Comparison of ENCODE assay signal across 33 cellular contexts in genomic region chr11:13836666-13837065, GRCh38.
"Had no signal": no experiment of that assay in that cellular context is flagged by ENCODE, and none has a peak within 500 bp of the region (broad histone marks: within the 10 kb centered on the region; RNA-seq: fewer than 3 reads in every experiment).

No MANE protein-coding gene starts in this region.

- H3K27me3 ChIP-seq: adrenal gland, breast epithelium, cardiac muscle cell, colonic mucosa, esophagus squamous epithelium, gastroesophageal sphincter, hepatocyte had no signal

- H3K79me2 ChIP-seq: hepatocyte had no signal

- H3K27ac ChIP-seq: adrenal gland, breast epithelium, cardiac muscle cell, colonic mucosa, epithelial cell of prostate, esophagus squamous epithelium, gastroesophageal sphincter, heart right ventricle, hepatocyte had no signal

- H3K36me3 ChIP-seq: adrenal gland, breast epithelium, cardiac muscle cell, colonic mucosa, esophagus squamous epithelium, gastroesophageal sphincter, heart right ventricle had no signal

- ATAC-seq: activated CD8-positive, alpha-beta memory T cell treated with anti-CD3 and anti-CD28 coated beads, Interleukin-2, amount 10 ng/mL, durations not matched to agents 7 days and 5 days; activated CD8-positive, alpha-beta T cell treated with anti-CD3 and anti-CD28 coated beads, Interleukin-2, amount 10 ng/mL, durations not matched to agents 7 days and 5 days; gastroesophageal sphincter; heart right ventricle had no signal

- H3K9me3 Mint-ChIP-seq: activated CD4-positive, alpha-beta memory T cell treated with anti-CD3 and anti-CD28 coated beads for 36 hours; activated T-cell treated with anti-CD3 and anti-CD28 coated beads, Interleukin-2, amount 50 U/mL, for 24 hours had no signal

- DNase-seq: activated CD4-positive, alpha-beta memory T cell treated with anti-CD3 and anti-CD28 coated beads for 36 hours; activated CD4-positive, alpha-beta T cell treated with anti-CD3 and anti-CD28 coated beads, Interleukin-2, amount 10 ng/mL, durations not matched to agents 24 days and 14 days; activated CD4-positive, CD25-positive, alpha-beta regulatory T cell; activated CD4-positive, CD25-positive, alpha-beta regulatory T cell treated with anti-CD3 and anti-CD28 coated beads, Interleukin-2, amount 50 U/mL, for 72 hours; activated CD8-positive, alpha-beta memory T cell treated with anti-CD3 and anti-CD28 coated beads, Interleukin-2, amount 10 ng/mL, durations not matched to agents 7 days and 5 days; activated CD8-positive, alpha-beta memory T cell treated with anti-CD3 and anti-CD28 coated beads, Interleukin-2, amount 50 U/mL, for 4 hours; activated CD8-positive, alpha-beta T cell treated with anti-CD3 and anti-CD28 coated beads, Interleukin-2, amount 10 ng/mL, durations not matched to agents 7 days and 5 days; activated gamma-delta T cell; activated naive CD4-positive, alpha-beta T cell; activated naive CD4-positive, alpha-beta T cell treated with anti-CD3 and anti-CD28 coated beads, Interleukin-2, amount 10 ng/mL, durations not matched to agents 7 days and 5 days; activated T-cell treated with anti-CD3 and anti-CD28 coated beads, Interleukin-2, amount 50 U/mL, for 24 hours; activated T-cell treated with anti-CD3 and anti-CD28 coated beads, Interleukin-2, amount 50 U/mL, for 72 hours; adrenal gland; amygdala; aorta; central memory CD4-positive, alpha-beta T cell; cerebellar nuclear complex; colonic mucosa; effector CD8-positive, alpha-beta T cell; esophagus squamous epithelium; foreskin melanocyte; heart right ventricle; T-helper 2 cell had no signal

- H3K36me3 Mint-ChIP-seq: activated CD4-positive, alpha-beta memory T cell treated with anti-CD3 and anti-CD28 coated beads for 36 hours; activated naive CD4-positive, alpha-beta T cell treated with anti-CD3 and anti-CD28 coated beads, Interleukin-2, amount 10 ng/mL, durations not matched to agents 7 days and 5 days; brain had no signal

- H2AFZ ChIP-seq: hepatocyte had no signal

- H3K4me2 ChIP-seq: hepatocyte had no signal

- H3K9me3 ChIP-seq: adrenal gland, breast epithelium, colonic mucosa, esophagus squamous epithelium, gastroesophageal sphincter, heart right ventricle had no signal

- H3K4me1 Mint-ChIP-seq: activated CD8-positive, alpha-beta memory T cell treated with anti-CD3 and anti-CD28 coated beads, Interleukin-2, amount 10 ng/mL, durations not matched to agents 7 days and 5 days had no signal

- H3K4me3 ChIP-seq: adrenal gland, breast epithelium, cardiac muscle cell, colonic mucosa, esophagus squamous epithelium, gastroesophageal sphincter, heart right ventricle, hepatocyte had no signal

- H3K27me3 Mint-ChIP-seq: activated CD4-positive, alpha-beta memory T cell treated with anti-CD3 and anti-CD28 coated beads for 36 hours; activated CD4-positive, alpha-beta T cell treated with anti-CD3 and anti-CD28 coated beads for 36 hours; activated CD8-positive, alpha-beta memory T cell treated with anti-CD3 and anti-CD28 coated beads, Interleukin-2, amount 10 ng/mL, durations not matched to agents 7 days and 5 days; activated T-cell treated with anti-CD3 and anti-CD28 coated beads, Interleukin-2, amount 50 U/mL, for 24 hours had no signal

- H3K4me1 ChIP-seq: adrenal gland, breast epithelium, colonic mucosa, gastroesophageal sphincter, heart right ventricle had no signal

- FAIRE-seq: endometrium, endothelial cell of umbilical vein had no signal

- H3K27ac Mint-ChIP-seq: activated CD4-positive, alpha-beta memory T cell treated with anti-CD3 and anti-CD28 coated beads for 36 hours; activated CD4-positive, alpha-beta T cell treated with anti-CD3 and anti-CD28 coated beads for 36 hours; activated CD4-positive, alpha-beta T cell treated with anti-CD3 and anti-CD28 coated beads, Interleukin-2, amount 10 ng/mL, durations not matched to agents 24 days and 14 days; activated CD8-positive, alpha-beta memory T cell treated with anti-CD3 and anti-CD28 coated beads, Interleukin-2, amount 10 ng/mL, durations not matched to agents 7 days and 5 days; activated CD8-positive, alpha-beta T cell treated with anti-CD3 and anti-CD28 coated beads, Interleukin-2, amount 10 ng/mL, durations not matched to agents 7 days and 5 days; activated naive CD4-positive, alpha-beta T cell treated with anti-CD3 and anti-CD28 coated beads, Interleukin-2, amount 10 ng/mL, durations not matched to agents 7 days and 5 days; activated naive CD4-positive, alpha-beta T cell treated with anti-CD3 and anti-CD28 coated beads, Interleukin-2, amount 50 U/mL, for 72 hours; activated T-cell treated with anti-CD3 and anti-CD28 coated beads, Interleukin-2, amount 50 U/mL, for 24 hours; activated T-cell treated with anti-CD3 and anti-CD28 coated beads, Interleukin-2, amount 50 U/mL, for 72 hours; brain had no signal

- H3K4me3 Mint-ChIP-seq: activated CD4-positive, alpha-beta memory T cell treated with anti-CD3 and anti-CD28 coated beads for 36 hours; activated CD4-positive, alpha-beta T cell treated with anti-CD3 and anti-CD28 coated beads for 36 hours; activated CD4-positive, alpha-beta T cell treated with anti-CD3 and anti-CD28 coated beads, Interleukin-2, amount 10 ng/mL, durations not matched to agents 24 days and 14 days; activated CD8-positive, alpha-beta memory T cell treated with anti-CD3 and anti-CD28 coated beads, Interleukin-2, amount 10 ng/mL, durations not matched to agents 7 days and 5 days; activated CD8-positive, alpha-beta T cell treated with anti-CD3 and anti-CD28 coated beads, Interleukin-2, amount 10 ng/mL, durations not matched to agents 7 days and 5 days; activated naive CD4-positive, alpha-beta T cell treated with anti-CD3 and anti-CD28 coated beads, Interleukin-2, amount 10 ng/mL, durations not matched to agents 7 days and 5 days; activated T-cell treated with anti-CD3 and anti-CD28 coated beads, Interleukin-2, amount 50 U/mL, for 24 hours; activated T-cell treated with anti-CD3 and anti-CD28 coated beads, Interleukin-2, amount 50 U/mL, for 72 hours; brain had no signal
